ENCODE assay signal across 28 cellular contexts in genomic region chr10:86699541-86699940, GRCh38. TPM values are rescaled to one million over a fixed set of nuclear protein-coding genes. Genes with fewer than 3 reads are reported as not detected.
DNase-seq lines count a peak whose midpoint lies in the region; ATAC-seq, FAIRE-seq and TF ChIP-seq lines count a peak whose summit lies in the region.
"Had no signal": no experiment of that assay in that cellular context is flagged by ENCODE, and none has a peak within 500 bp of the region (broad histone marks: within the 10 kb centered on the region; RNA-seq: fewer than 3 reads in every experiment).

No MANE protein-coding gene starts in this region.

- H3K27ac ChIP-seq in cardiac muscle cell (peak overlapping the region; percentile 77), tibial artery (peak overlapping the region; percentile 46 to 59), endodermal cell (ENCODE audit: low read depth, low read length) (no peak overlapping the region)

- no peak overlapping the region for H3K9ac ChIP-seq in endodermal cell (ENCODE audit: extremely low read depth, low read length, poor library complexity, severe bottlenecking)

- ATAC-seq in Right ventricle myocardium inferior (no peak), left ventricle myocardium superior (peak; percentile 0), omental fat pad (ENCODE audit: low FRiP score) (peak; percentile 60)
- ATAC-seq in activated CD4-positive, CD25-positive, alpha-beta regulatory T cell treated with anti-CD3 and anti-CD28 coated beads, Interleukin-2, amount 50 U/mL, for 24 hours: no peak
- ATAC-seq: GM12878, GM23338 had no signal

- TF ChIP-seq CTCF in cardiac muscle cell (IDR thresholded peaks at IDR 0.05; ENCODE audit: low read depth, low read length): no peak
- TF ChIP-seq CTCF in omental fat pad (IDR thresholded peaks at IDR 0.05): no peak
- TF ChIP-seq CTCF in tibial artery (IDR thresholded peaks at IDR 0.05): no peak
- no peak for TF ChIP-seq CTCF in endodermal cell (conservative IDR thresholded peaks at IDR 0.05)

- no peak overlapping the region for H3K4me3 ChIP-seq in cardiac muscle cell
- no peak overlapping the region for H3K4me3 ChIP-seq in tibial artery
- H3K4me3 ChIP-seq in endodermal cell (ENCODE audit: low read length): no peak overlapping the region
- H3K4me3 ChIP-seq: GM12878, GM23338 had no signal

- no peak overlapping the region for H3K27ac Mint-ChIP-seq in endodermal cell
- H3K27ac Mint-ChIP-seq: CD14-positive monocyte; CD8-positive, alpha-beta memory T cell; GM23338 had no signal

- H3K9me3 Mint-ChIP-seq in endodermal cell: no peaks in the 10 kb centered on the region
- H3K9me3 Mint-ChIP-seq: CD14-positive monocyte; CD8-positive, alpha-beta memory T cell; GM23338; H9 had no signal

- no peaks in the 10 kb centered on the region for H3K9me3 ChIP-seq in cardiac muscle cell (ENCODE audit: low read depth)
- no peaks in the 10 kb centered on the region for H3K9me3 ChIP-seq in tibial artery
- no peaks in the 10 kb centered on the region for H3K9me3 ChIP-seq in endodermal cell (ENCODE audit: control insufficient read depth, low read length)
- H3K9me3 ChIP-seq: BE2C had no signal

- no peak overlapping the region for H3K4me3 Mint-ChIP-seq in endodermal cell
- H3K4me3 Mint-ChIP-seq: CD14-positive monocyte; CD8-positive, alpha-beta memory T cell; GM23338; H9 had no signal

- intact Hi-C loops in Right ventricle myocardium inferior (cut with DNase I): loop anchor here (5.0 kb wide), 1 partner anchor 268 kb away; the partner anchor contains the start of gene ADIRF
- intact Hi-C loops in left ventricle myocardium superior (cut with micrococcal nuclease): no loop called here
- intact Hi-C loops in tibial artery (cut with DNase I; ENCODE audit: low total_unique reads): loop anchor here (10.0 kb wide), 1 partner anchor 395 kb away; the partner anchor contains the start of genes GLUD1 and SHLD2

- DNase-seq in cardiac muscle cell (ENCODE audit: low read depth in 1 of 2, low spot score in 1 of 2) (no peak), Right ventricle myocardium inferior (ENCODE audit: missing footprints) (no peak), left ventricle myocardium superior (peak; percentile 25), omental fat pad (ENCODE audit: low spot score) (no peak), tibial artery (no peak), endodermal cell (no peak), urothelium cell line (ENCODE audit: low spot score) (no peak)
- DNase-seq: 8988T; ACHN; BE2C; CD8-positive, alpha-beta memory T cell; DMS 273 treated with DMSO at 0.1 percent for 48 hours; DMS79; EL; GDM1; H9; Kasumi-1; NCI-H2029; NCI-H446 treated with DMSO at 0.1 percent for 48 hours; NCI-H526 treated with DMSO at 0.1 percent for 48 hours; RPMI8226; SHP77 treated with DMSO at 0.1 percent for 48 hours had no signal

- H3K27me3 Mint-ChIP-seq in endodermal cell (ENCODE audit: insufficient read depth): peaks cover 7% of the 10 kb centered on the region

- no peaks in the 10 kb centered on the region for H3K27me3 ChIP-seq in cardiac muscle cell
- no peaks in the 10 kb centered on the region for H3K27me3 ChIP-seq in tibial artery
- no peaks in the 10 kb centered on the region for H3K27me3 ChIP-seq in endodermal cell (ENCODE audit: control insufficient read depth, insufficient read depth, low read length, poor library complexity, severe bottlenecking)
- H3K27me3 ChIP-seq: BE2C had no signal

- WGBS in endodermal cell (ENCODE audit: insufficient coverage in 1 of 2, insufficient read length in 1 of 2), 2 experiments: 82 to 94% methylated on average over 2 to 8 of the region's 8 CpGs

- H3K4me1 ChIP-seq in cardiac muscle cell (ENCODE audit: low read depth): no peaks in the 10 kb centered on the region
- H3K4me1 ChIP-seq in tibial artery: peaks cover 0 to 7% (median 0%) of the 10 kb centered on the region in 4 donors
- H3K4me1 ChIP-seq in endodermal cell (ENCODE audit: control insufficient read depth, insufficient read depth, low read length): no peaks in the 10 kb centered on the region
- H3K4me1 ChIP-seq: BE2C had no signal

- no peaks in the 10 kb centered on the region for H3K36me3 Mint-ChIP-seq in endodermal cell (ENCODE audit: low read depth)
- H3K36me3 Mint-ChIP-seq: CD14-positive monocyte; CD8-positive, alpha-beta memory T cell had no signal

- H3K36me3 ChIP-seq in cardiac muscle cell (peaks cover 85% of the 10 kb centered on the region), tibial artery (peaks cover 43 to 83% (median 79%) of the 10 kb centered on the region in 3 donors), endodermal cell (ENCODE audit: control insufficient read depth, insufficient read depth, low read length) (no peaks in the 10 kb centered on the region)
- H3K36me3 ChIP-seq: BE2C had no signal

- H3K4me1 Mint-ChIP-seq in endodermal cell: no peaks in the 10 kb centered on the region
- H3K4me1 Mint-ChIP-seq: CD14-positive monocyte; CD8-positive, alpha-beta memory T cell had no signal

- no peak for FAIRE-seq in urothelium cell line (lab: Jason Lieb, UNC)
- FAIRE-seq: GM12878, HepG2 had no signal

RNA-seq across cellular contexts. Expression of gene LDB3, which starts 31.2 kb away (rescaled TPM):
- total RNA-seq in cardiac muscle cell: 202 and 213 TPM in 2 replicates
- 266 and 317 TPM in 2 replicates for polyA plus RNA-seq in cardiac muscle cell
- total RNA-seq in Right ventricle myocardium inferior: 1,478 TPM
- total RNA-seq in left ventricle myocardium superior: 1,459 TPM
- 10 to 100 TPM in 1 of 4 donors, under 1 TPM in 3; 0.56 to 22.4 (median 0.65) TPM for total RNA-seq in omental fat pad
- total RNA-seq in endodermal cell: under 1 TPM; 0.11 to 0.35 TPM
- polyA plus RNA-seq in endodermal cell (2013, experiment 1 of 2): 1.00 TPM
- polyA plus RNA-seq in endodermal cell (2013, experiment 2 of 2): 1.3 TPM
- total RNA-seq: HepG2, HT-29 had no signal
- polyA plus RNA-seq: CD14-positive monocyte; CD8-positive, alpha-beta memory T cell; HepG2 had no signal

RNA-seq across cellular contexts. Expression of gene OPN4, which starts 45.2 kb away (rescaled TPM):
- total RNA-seq in cardiac muscle cell: 0.18 TPM in 1 of 2 replicates, not detected in the other
- 0.24 TPM in 1 of 2 replicates, not detected in the other for polyA plus RNA-seq in cardiac muscle cell
- total RNA-seq in Right ventricle myocardium inferior: 0.41 TPM
- total RNA-seq in left ventricle myocardium superior: 0.25 TPM
- 1 to 10 TPM in 1 of 4 donors, not detected in 3; 1.1 TPM for total RNA-seq in omental fat pad
- not detected for total RNA-seq in endodermal cell
- polyA plus RNA-seq in endodermal cell (2013, experiment 1 of 2): not detected
- polyA plus RNA-seq in endodermal cell (2013, experiment 2 of 2): not detected
- total RNA-seq: CD8-positive, alpha-beta memory T cell; GM12878; GM23338; H9; HepG2; HT-29 had no signal
- polyA plus RNA-seq: CD14-positive monocyte; CD8-positive, alpha-beta memory T cell; GM12878; GM23338; HepG2 had no signal

RNA-seq across cellular contexts. Expression of gene BMPR1A, which starts 56.9 kb away (rescaled TPM):
- total RNA-seq in cardiac muscle cell (37.0 and 39.4 TPM in 2 replicates), Right ventricle myocardium inferior (53.2 TPM), left ventricle myocardium superior (48.4 TPM), omental fat pad (10 to 100 TPM; 26.5 to 44.9 (median 37.1) TPM), endodermal cell (10 to 100 TPM; 69.4 to 96.4 TPM)
- 35.6 and 54.2 TPM in 2 replicates for polyA plus RNA-seq in cardiac muscle cell
- polyA plus RNA-seq in endodermal cell (2013, experiment 1 of 2): 40.2 TPM
- 38.8 TPM for polyA plus RNA-seq in endodermal cell (2013, experiment 2 of 2)

Comparison
In these comparisons a context has a peak if more than half of its experiments do, and no peak if none do; other contexts are left out.
1. ATAC-seq: peak in left ventricle myocardium superior (single experiment) and omental fat pad (single experiment); none in Right ventricle myocardium inferior (single experiment) and activated CD4-positive, CD25-positive, alpha-beta regulatory T cell treated with anti-CD3 and anti-CD28 coated beads, Interleukin-2, amount 50 U/mL, for 24 hours (0 of 2).